ENCODE assay signal across 12 cellular contexts in the genomic region with DNA sequence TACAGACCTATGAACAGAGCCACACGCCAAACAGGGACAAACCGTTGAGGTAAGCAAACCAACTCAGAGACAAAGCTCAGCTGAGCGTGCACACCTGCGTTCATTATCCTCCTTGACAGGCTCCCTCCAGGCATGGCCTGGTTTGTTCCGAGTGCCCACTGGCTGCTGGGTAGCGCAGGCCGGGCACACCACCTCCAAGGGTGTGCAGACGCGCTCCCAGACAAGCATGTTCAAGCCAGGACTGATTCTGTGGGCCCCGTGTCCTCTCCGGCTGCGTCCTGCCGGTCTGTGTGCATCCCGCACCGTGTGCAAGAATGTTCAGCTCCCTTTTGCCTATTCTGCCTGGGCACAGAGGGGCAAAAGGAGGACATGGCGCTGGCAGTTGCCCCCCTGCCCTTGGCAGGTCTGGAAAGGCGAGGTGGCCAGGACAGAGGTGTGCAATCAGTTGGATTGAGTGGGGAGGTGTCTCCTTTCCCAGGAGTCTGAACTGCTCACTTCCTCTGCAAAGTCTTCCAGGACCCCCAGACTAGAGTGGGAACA. TPM values are rescaled to one million over a fixed set of nuclear protein-coding genes. Genes with fewer than 3 reads are reported as not detected.
A peak's percentile ranks its signal among the peaks of the same experiment; 100 is the strongest.
DNase-seq lines count a peak whose midpoint lies in the region; ATAC-seq and TF ChIP-seq lines count a peak whose summit lies in the region.
"Had no signal": no experiment of that assay in that cellular context is flagged by ENCODE, and none has a peak within 500 bp of the region (broad histone marks: within the 10 kb centered on the region; RNA-seq: fewer than 3 reads in every experiment).

No MANE protein-coding gene starts in this region.

- no peaks in the 10 kb centered on the region for H3F3A ChIP-seq in smooth muscle cell (ENCODE audit: low read depth)

- H3K27ac ChIP-seq in WERI-Rb-1 (no peak overlapping the region), smooth muscle cell (ENCODE audit: low read depth) (no peak overlapping the region)

- H3K27ac Mint-ChIP-seq in activated T-helper 1 cell treated with anti-CD3 and anti-CD28 coated beads, Interleukin-12 subunit alpha, Interleukin-12 subunit beta, Interleukin-2, Interleukin-4 antibody, amounts not matched to agents 30 ng/mL and 10 ng/mL and 1 ng/mL, durations not matched to agents 14 hours and 24 hours and 36 hours: no peak overlapping the region
- H3K27ac Mint-ChIP-seq: activated CD4-positive, alpha-beta T cell treated with anti-CD3 and anti-CD28 coated beads for 36 hours had no signal

- H3K4me1 Mint-ChIP-seq in activated T-helper 1 cell treated with anti-CD3 and anti-CD28 coated beads, Interleukin-12 subunit alpha, Interleukin-12 subunit beta, Interleukin-2, Interleukin-4 antibody, amounts not matched to agents 30 ng/mL and 10 ng/mL and 1 ng/mL, durations not matched to agents 14 hours and 24 hours and 36 hours (ENCODE audit: low read depth): no peaks in the 10 kb centered on the region
- H3K4me1 Mint-ChIP-seq: activated CD4-positive, alpha-beta T cell treated with anti-CD3 and anti-CD28 coated beads for 36 hours had no signal

- TF ChIP-seq CTCF in WERI-Rb-1 (IDR thresholded peaks at IDR 0.05; ENCODE audit: low read depth, low read length): no peak
- TF ChIP-seq CTCF in smooth muscle cell (IDR thresholded peaks at IDR 0.05; ENCODE audit: borderline replicate concordance, insufficient read depth, poor library complexity, severe bottlenecking): no peak

- DNase-seq in NCI-H1417 (lab: John Stamatoyannopoulos, UW) (peak in 2 of 3 experiments; percentile 40 to 67), NCI-H1417 treated with DMSO at 0.1 percent for 48 hours (lab: John Stamatoyannopoulos, UW) (no peak), WERI-Rb-1 (no peak), kidney tubule cell (ENCODE audit: low spot score) (peak; percentile 6), smooth muscle cell (lab: John Stamatoyannopoulos, UW; ENCODE audit: unreplicated experiment) (no peak), nucleus accumbens (lab: John Stamatoyannopoulos, UW) (no peak)
- DNase-seq in activated T-helper 1 cell treated with anti-CD3 and anti-CD28 coated beads, Interleukin-12 subunit alpha, Interleukin-12 subunit beta, Interleukin-2, Interleukin-4 antibody, amounts not matched to agents 30 ng/mL and 10 ng/mL and 1 ng/mL, durations not matched to agents 14 hours and 24 hours and 36 hours (ENCODE audit: low spot score): no peak
- DNase-seq: activated CD4-positive, alpha-beta T cell treated with anti-CD3 and anti-CD28 coated beads for 36 hours; NCI-H2029; stimulated activated naive CD4-positive, alpha-beta T cell treated with Interleukin-2 at 50 U/mL for 16 hours had no signal

- peaks cover 17% of the 10 kb centered on the region for H3K4me1 ChIP-seq in smooth muscle cell (ENCODE audit: low read depth)

- no peaks in the 10 kb centered on the region for H3K9me3 Mint-ChIP-seq in activated T-helper 1 cell treated with anti-CD3 and anti-CD28 coated beads, Interleukin-12 subunit alpha, Interleukin-12 subunit beta, Interleukin-2, Interleukin-4 antibody, amounts not matched to agents 30 ng/mL and 10 ng/mL and 1 ng/mL, durations not matched to agents 14 hours and 24 hours and 36 hours

- H3K4me3 Mint-ChIP-seq in activated T-helper 1 cell treated with anti-CD3 and anti-CD28 coated beads, Interleukin-12 subunit alpha, Interleukin-12 subunit beta, Interleukin-2, Interleukin-4 antibody, amounts not matched to agents 30 ng/mL and 10 ng/mL and 1 ng/mL, durations not matched to agents 14 hours and 24 hours and 36 hours: no peak overlapping the region
- H3K4me3 Mint-ChIP-seq: activated CD4-positive, alpha-beta T cell treated with anti-CD3 and anti-CD28 coated beads for 36 hours had no signal

- no peak overlapping the region for H3K9ac ChIP-seq in smooth muscle cell (ENCODE audit: low read depth)

- intact Hi-C loops in activated T-helper 1 cell treated with anti-CD3 and anti-CD28 coated beads, Interleukin-12 subunit alpha, Interleukin-12 subunit beta, Interleukin-2, Interleukin-4 antibody, amounts not matched to agents 30 ng/mL and 10 ng/mL and 1 ng/mL, durations not matched to agents 14 hours and 24 hours and 36 hours (cut with micrococcal nuclease): no loop called here

- 75% methylated on average over 17 of the region's 17 CpGs for WGBS in smooth muscle cell (ENCODE audit: low lambda C conversion rate)

- H3K27me3 ChIP-seq in WERI-Rb-1 (ENCODE audit: insufficient read depth, low read depth, severe bottlenecking) (peaks cover 15% of the 10 kb centered on the region), smooth muscle cell (ENCODE audit: low read depth) (peaks cover 41% of the 10 kb centered on the region)

- no peak for ATAC-seq in HG02870 (IDR thresholded peaks at IDR 0.05; ENCODE audit: unreplicated experiment)
- ATAC-seq: activated CD4-positive, alpha-beta T cell treated with anti-CD3 and anti-CD28 coated beads for 36 hours had no signal

- H3K4me2 ChIP-seq in smooth muscle cell: peak overlapping the region; percentile 99

- H3K4me3 ChIP-seq in WERI-Rb-1 (ENCODE audit: low read depth, low read length) (peak overlapping the region; percentile 58), smooth muscle cell (peak overlapping the region; percentile 58)

- H3K9me3 ChIP-seq in WERI-Rb-1 (ENCODE audit: severe bottlenecking) (no peaks in the 10 kb centered on the region), smooth muscle cell (replicated peaks; ENCODE audit: low read depth) (no peaks in the 10 kb centered on the region)

- H3K36me3 ChIP-seq in WERI-Rb-1: no peaks in the 10 kb centered on the region
- H3K36me3 ChIP-seq in smooth muscle cell (ENCODE audit: low read depth): no peaks in the 10 kb centered on the region

- H4K20me1 ChIP-seq in smooth muscle cell (ENCODE audit: low read depth): peaks cover 25% of the 10 kb centered on the region

- H3K36me3 Mint-ChIP-seq in activated T-helper 1 cell treated with anti-CD3 and anti-CD28 coated beads, Interleukin-12 subunit alpha, Interleukin-12 subunit beta, Interleukin-2, Interleukin-4 antibody, amounts not matched to agents 30 ng/mL and 10 ng/mL and 1 ng/mL, durations not matched to agents 14 hours and 24 hours and 36 hours (ENCODE audit: low read depth): no peaks in the 10 kb centered on the region

- H3K27me3 Mint-ChIP-seq in activated T-helper 1 cell treated with anti-CD3 and anti-CD28 coated beads, Interleukin-12 subunit alpha, Interleukin-12 subunit beta, Interleukin-2, Interleukin-4 antibody, amounts not matched to agents 30 ng/mL and 10 ng/mL and 1 ng/mL, durations not matched to agents 14 hours and 24 hours and 36 hours (ENCODE audit: insufficient read depth): peaks cover 32% of the 10 kb centered on the region

- H2AFZ ChIP-seq in smooth muscle cell (ENCODE audit: low read depth): no peak overlapping the region

- no peaks in the 10 kb centered on the region for H3K79me2 ChIP-seq in smooth muscle cell (ENCODE audit: low read depth)

RNA-seq across cellular contexts. Expression of gene SMIM32, which starts 0.5 kb away (rescaled TPM):
- 1.5 and 1.9 TPM in 2 replicates for total RNA-seq in smooth muscle cell
- 0.24 and 2.2 TPM in 2 replicates for polyA plus RNA-seq in smooth muscle cell
- not detected in 2 replicates for total RNA-seq in activated T-helper 1 cell treated with anti-CD3 and anti-CD28 coated beads, Interleukin-12 subunit alpha, Interleukin-12 subunit beta, Interleukin-2, Interleukin-4 antibody, amounts not matched to agents 30 ng/mL and 10 ng/mL and 1 ng/mL, durations not matched to agents 14 hours and 24 hours and 36 hours
- total RNA-seq: activated CD4-positive, alpha-beta T cell treated with anti-CD3 and anti-CD28 coated beads for 36 hours; HT1080 had no signal

Comparison
In these comparisons a context has a peak if more than half of its experiments do, and no peak if none do; other contexts are left out.
1. DNase-seq: peak in NCI-H1417 (2 of 3) and kidney tubule cell (single experiment); none in NCI-H1417 treated with DMSO at 0.1 percent for 48 hours (single experiment), WERI-Rb-1 (single experiment), smooth muscle cell (single experiment), activated T-helper 1 cell treated with anti-CD3 and anti-CD28 coated beads, Interleukin-12 subunit alpha, Interleukin-12 subunit beta, Interleukin-2, Interleukin-4 antibody, amounts not matched to agents 30 ng/mL and 10 ng/mL and 1 ng/mL, durations not matched to agents 14 hours and 24 hours and 36 hours (single experiment) and nucleus accumbens (0 of 56).